ENCODE assay signal across 16 cellular contexts in the genomic region with DNA sequence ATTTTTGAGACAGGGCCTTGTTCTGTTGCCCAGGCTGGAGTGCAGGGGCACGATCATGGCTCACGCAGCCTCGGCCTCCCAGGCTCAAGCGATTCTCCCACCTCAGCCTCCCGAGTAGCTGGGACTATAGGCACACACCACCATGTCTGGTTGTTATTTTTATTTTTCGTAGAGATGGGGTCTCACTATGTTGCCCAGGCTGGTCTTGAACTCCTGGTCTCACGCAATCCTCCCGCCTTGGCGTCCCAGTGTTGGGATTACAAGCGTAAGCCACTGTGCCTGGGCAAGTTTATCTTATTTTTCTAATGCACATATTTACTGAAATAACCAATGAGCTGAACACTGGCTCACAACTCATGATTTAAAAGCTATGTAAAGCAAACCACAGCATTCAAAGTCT.
DNase-seq lines count a peak whose midpoint lies in the region; TF ChIP-seq lines count a peak whose summit lies in the region.
"Had no signal": no experiment of that assay in that cellular context is flagged by ENCODE, and none has a peak within 500 bp of the region (broad histone marks: within the 10 kb centered on the region; RNA-seq: fewer than 3 reads in every experiment).

No MANE protein-coding gene starts in this region.

- H3K4me1 Mint-ChIP-seq in nephron = peaks cover 43% of the 10 kb centered on the region
- H3K4me1 Mint-ChIP-seq: B cell; CD4-positive, CD25-positive, alpha-beta regulatory T cell had no signal

- H3K4me1 ChIP-seq in HEK293 (ENCODE audit: control insufficient read depth, insufficient read depth, low read length) = no peaks in the 10 kb centered on the region
- H3K4me1 ChIP-seq in prostate gland (replicated peaks) = peaks cover 4% of the 10 kb centered on the region
- H3K4me1 ChIP-seq: Caco-2, HAP-1 had no signal

- no peaks in the 10 kb centered on the region; a peak in 1 of 3 replicates for H3K36me3 ChIP-seq in HEK293 (ENCODE audit: control insufficient read depth in 2 of 2, insufficient read depth in 1 of 2, low read length in 2 of 2)
- no peaks in the 10 kb centered on the region for H3K36me3 ChIP-seq in prostate gland
- H3K36me3 ChIP-seq: HAP-1 had no signal

- 85% methylated on average over 10 of the region's 10 CpGs for WGBS in prostate gland

- POLR2A ChIA-PET in HEK293 (lab: Yijun Ruan, JAX) = no interaction called here

- DNase-seq in prostate gland (ENCODE audit: low spot score) (peak; percentile 29), germinal center (ENCODE audit: low spot score) (no peak), KG1 (lab: John Stamatoyannopoulos, UW) (no peak)
- DNase-seq: Caco-2; CD4-positive, CD25-positive, alpha-beta regulatory T cell; CD8-positive, alpha-beta T cell; DMS153; DND-41; GOT3 had no signal

- no peaks in the 10 kb centered on the region for H3K9me3 Mint-ChIP-seq in nephron
- H3K9me3 Mint-ChIP-seq: CD4-positive, CD25-positive, alpha-beta regulatory T cell; CD8-positive, alpha-beta T cell had no signal

- peak overlapping the region; percentile 55 to 96 (median 78) for H3K27ac Mint-ChIP-seq in nephron
- H3K27ac Mint-ChIP-seq: B cell; CD4-positive, CD25-positive, alpha-beta regulatory T cell; CD8-positive, alpha-beta T cell had no signal

- H3K27ac ChIP-seq in HEK293 (ENCODE audit: extremely low read depth, low read depth, low read length) = no peak overlapping the region
- H3K27ac ChIP-seq in VCaP = peak overlapping the region; percentile 43
- H3K27ac ChIP-seq in prostate gland = peak overlapping the region; percentile 51 to 72
- H3K27ac ChIP-seq: BLaER1, C4-2B had no signal

- intact Hi-C loops in prostate gland (cut with DNase I) = no loop called here

- H3K36me3 Mint-ChIP-seq in nephron (ENCODE audit: low read depth) = peaks cover 4% of the 10 kb centered on the region
- H3K36me3 Mint-ChIP-seq: CD4-positive, CD25-positive, alpha-beta regulatory T cell; CD8-positive, alpha-beta T cell had no signal

- H3K9me3 ChIP-seq in HEK293 (ENCODE audit: control insufficient read depth, insufficient read depth, low read depth, low read length) (no peaks in the 10 kb centered on the region), prostate gland (no peaks in the 10 kb centered on the region)
- H3K9me3 ChIP-seq: Caco-2, HAP-1 had no signal

- no peaks in the 10 kb centered on the region for H3K27me3 Mint-ChIP-seq in nephron (ENCODE audit: low read depth)

- H3K4me3 Mint-ChIP-seq in nephron = no peak overlapping the region
- H3K4me3 Mint-ChIP-seq: B cell; CD4-positive, CD25-positive, alpha-beta regulatory T cell; CD8-positive, alpha-beta T cell had no signal

- H3K27me3 ChIP-seq in prostate gland (replicated peaks; ENCODE audit: insufficient read depth) = no peaks in the 10 kb centered on the region
- H3K27me3 ChIP-seq: BLaER1 had no signal

- TF ChIP-seq POLR2A in prostate gland (IDR thresholded peaks at IDR 0.05) = no peak

- CTCF ChIA-PET in HEK293 (lab: Yijun Ruan, JAX) = no interaction called here

- TF ChIP-seq CTCF in HEK293 (tag by site-specific recombination; IDR thresholded peaks at IDR 0.05) (no peak), VCaP (conservative IDR thresholded peaks at IDR 0.05) (no peak), nephron (IDR thresholded peaks at IDR 0.05; ENCODE audit: unreplicated experiment in 3 of 3) (no peak), prostate gland (IDR thresholded peaks at IDR 0.05) (no peak)

- H3K4me3 ChIP-seq in HEK293 (ENCODE audit: low read depth, low read length) (no peak overlapping the region), prostate gland (no peak overlapping the region)
- H3K4me3 ChIP-seq: BLaER1, HAP-1 had no signal

TF ChIP-seq in HEK293, 187 proteins besides CTCF, POLR2A, EP300 and RAD21:
- TF ChIP-seq ZNF354C (tag by site-specific recombination; IDR thresholded peaks at IDR 0.05; ENCODE audit: borderline replicate concordance, low read depth) (no peak), ZNF510 (tag by site-specific recombination; IDR thresholded peaks at IDR 0.05; ENCODE audit: insufficient replicate concordance) (no peak), ZNF121 (tag by site-specific recombination; IDR thresholded peaks at IDR 0.05) (peak; percentile 84; the same call in 1 of the 2 replicates)
